ENCODE assay signal across 8 cellular contexts in the genomic region with DNA sequence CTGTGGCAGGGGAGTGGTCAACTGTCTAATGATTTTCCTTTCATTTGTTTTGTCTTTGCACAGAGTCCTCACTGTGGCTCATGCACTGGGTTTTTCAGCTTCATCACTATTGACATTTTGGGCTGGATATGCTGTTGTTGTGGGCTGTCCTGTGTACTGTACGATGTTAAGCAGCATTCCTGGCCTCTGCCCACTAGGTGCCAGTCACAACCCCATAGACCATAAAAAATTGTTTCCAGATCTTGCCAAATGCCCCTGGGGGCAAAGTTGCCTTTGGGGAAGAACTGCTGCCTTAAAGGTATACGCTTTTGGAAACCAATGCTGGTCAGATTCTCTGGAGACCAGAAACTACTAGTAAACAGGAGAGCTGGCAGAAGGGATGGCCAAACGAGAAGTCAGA.
DNase-seq lines count a peak whose midpoint lies in the region; ATAC-seq and TF ChIP-seq lines count a peak whose summit lies in the region.

No MANE protein-coding gene starts in this region.

- no peak overlapping the region for H2BK120ac ChIP-seq in mesendoderm (ENCODE audit: low read depth, low read length)

- H3K9ac ChIP-seq in mesendoderm (ENCODE audit: low read length) = no peak overlapping the region

- ATAC-seq in HG03432 (IDR thresholded peaks at IDR 0.05; ENCODE audit: unreplicated experiment) = peak; percentile 75

- peak; percentile 8 for TF ChIP-seq CTCF in GM06990 (IDR thresholded peaks at IDR 0.05; ENCODE audit: insufficient read depth, low read length, poor library complexity, severe bottlenecking)

- H4K5ac ChIP-seq in mesendoderm (ENCODE audit: low read length) = no peak overlapping the region

- H3K27ac ChIP-seq in mesendoderm (ENCODE audit: low read depth, low read length) = no peak overlapping the region

- no peak overlapping the region for H3K23ac ChIP-seq in mesendoderm (ENCODE audit: low read length)

- no peaks in the 10 kb centered on the region for H3K79me2 ChIP-seq in mesendoderm (ENCODE audit: control insufficient read depth, insufficient read depth, low read length)

- no peak overlapping the region for H2BK5ac ChIP-seq in mesendoderm (ENCODE audit: low read length)

- H3K27me3 ChIP-seq in GM06990 (replicated peaks; ENCODE audit: control insufficient read depth, insufficient read depth, low read length) (no peaks in the 10 kb centered on the region), mesendoderm (ENCODE audit: insufficient read depth, low read length, poor library complexity) (no peaks in the 10 kb centered on the region)

- H3K4me3 ChIP-seq in GM06990 (replicated peaks; ENCODE audit: low read depth, low read length) = no peak overlapping the region
- H3K4me3 ChIP-seq in mesendoderm (ENCODE audit: low read length) = no peak overlapping the region

- H4K8ac ChIP-seq in mesendoderm (ENCODE audit: low read depth, low read length) = no peak overlapping the region

- no peak overlapping the region for H2BK15ac ChIP-seq in mesendoderm (replicated peaks; ENCODE audit: low read depth)

- H3K4me2 ChIP-seq in mesendoderm (ENCODE audit: low read length) = no peak overlapping the region

- H3K4ac ChIP-seq in mesendoderm (ENCODE audit: low read depth, low read length) = no peak overlapping the region

- H3K4me1 ChIP-seq in mesendoderm (ENCODE audit: control insufficient read depth, low read depth, low read length) = no peaks in the 10 kb centered on the region

- no peak overlapping the region for H3K56ac ChIP-seq in mesendoderm (ENCODE audit: low read length)

- H2AK5ac ChIP-seq in mesendoderm (ENCODE audit: low read length) = no peak overlapping the region

- no peak overlapping the region for H3K18ac ChIP-seq in mesendoderm (ENCODE audit: low read length)

- WGBS in mesendoderm (ENCODE audit: extremely low coverage, insufficient coverage, low lambda C conversion rate) = no CpG with 5 or more reads among the region's 3 CpGs

- H3K79me1 ChIP-seq in mesendoderm (ENCODE audit: low read length) = no peaks in the 10 kb centered on the region

- DNase-seq in GM06990 (ENCODE audit: extremely low read depth, insufficient read length) = no peak
- DNase-seq in astrocyte of the hippocampus (ENCODE audit: low read depth, low spot score) = peak; percentile 51
- peak; percentile 49 for DNase-seq in mesendoderm
- no peak for DNase-seq in HuH-7 (ENCODE audit: low spot score)
- no peak for DNase-seq in activated T-cell treated with anti-CD3 and anti-CD28 coated beads for 4 hours
- no peak for DNase-seq in T-helper 2 cell
- DNase-seq in NCI-H774 (lab: John Stamatoyannopoulos, UW) = no peak

- no peaks in the 10 kb centered on the region for H3K36me3 ChIP-seq in GM06990 (ENCODE audit: control insufficient read depth, insufficient read depth, low read length)
- no peaks in the 10 kb centered on the region for H3K36me3 ChIP-seq in mesendoderm (ENCODE audit: control insufficient read depth, insufficient read depth, low read length)

Comparison
In these comparisons a context has a peak if more than half of its experiments do, and no peak if none do; other contexts are left out.
1. DNase-seq: peak in astrocyte of the hippocampus (single experiment) and mesendoderm (single experiment); none in GM06990 (single experiment), HuH-7 (single experiment), activated T-cell treated with anti-CD3 and anti-CD28 coated beads for 4 hours (single experiment), T-helper 2 cell (0 of 5) and NCI-H774 (single experiment).